ENCODE assay signal across 8 cellular contexts in genomic region chr22:26428515-26429457, GRCh38. TPM values are rescaled to one million over a fixed set of nuclear protein-coding genes. Genes with fewer than 3 reads are reported as not detected.
DNase-seq lines count a peak whose midpoint lies in the region; ATAC-seq and TF ChIP-seq lines count a peak whose summit lies in the region.

Gene ASPHD2 (plus strand): TSS chr22:26429260. CDS start chr22:26433616, 4,356 bp downstream.

- peak within 1 kb of the TSS; percentile 95 for H3K4me2 ChIP-seq in OCI-LY3 (ENCODE audit: low read length)

- TF ChIP-seq CTCF in OCI-LY3 (IDR thresholded peaks at IDR 0.05; ENCODE audit: low read depth, low read length) = no peak
- no peak for TF ChIP-seq CTCF in epithelial cell of esophagus (IDR thresholded peaks at IDR 0.05; ENCODE audit: insufficient read depth, low read depth, low read length, missing control alignments)

- H3K27ac ChIP-seq in CD4-positive, alpha-beta memory T cell (ENCODE audit: low read depth, low read length) = peak within 1 kb of the TSS; percentile 89
- H3K27ac ChIP-seq in OCI-LY3 (ENCODE audit: low read length) = peak within 1 kb of the TSS; percentile 98
- H3K27ac ChIP-seq in muscle layer of colon (ENCODE audit: low read depth, low read length) = peak within 1 kb of the TSS; percentile 57

- ATAC-seq in GM19397 (IDR thresholded peaks at IDR 0.05; ENCODE audit: unreplicated experiment) (peak; percentile 77), HG03521 (IDR thresholded peaks at IDR 0.05; ENCODE audit: unreplicated experiment) (peak; percentile 74)

- no peaks in the 10 kb centered on the region for H3K9me3 ChIP-seq in CD4-positive, alpha-beta memory T cell (ENCODE audit: control insufficient read depth in 1 of 2, low read length in 2 of 2)
- H3K9me3 ChIP-seq in OCI-LY3 (ENCODE audit: insufficient read depth, low read length) (peaks cover 3% of the 10 kb centered on the region; the same call in 1 of the 2 replicates), muscle layer of colon (ENCODE audit: low read length) (no peaks in the 10 kb centered on the region)

- H3K9ac ChIP-seq in OCI-LY3 (ENCODE audit: low read length) = peak within 1 kb of the TSS; percentile 94
- H3K9ac ChIP-seq in muscle layer of colon (ENCODE audit: low read length) = peak within 1 kb of the TSS; percentile 69

- peaks cover under 1 to 9% of the 10 kb centered on the region in 2 donors for H3K36me3 Mint-ChIP-seq in CD4-positive, alpha-beta memory T cell

- H3K27me3 Mint-ChIP-seq in CD4-positive, alpha-beta memory T cell = peaks cover 0 to 2% of the 10 kb centered on the region in 2 donors

- peak within 1 kb of the TSS; percentile 87 to 100 (median 99) for H3K27ac Mint-ChIP-seq in CD4-positive, alpha-beta memory T cell

- peaks cover 44% of the 10 kb centered on the region for H3K79me2 ChIP-seq in OCI-LY3 (ENCODE audit: low read length)

- H3K9me3 Mint-ChIP-seq in CD4-positive, alpha-beta memory T cell = peaks cover 0 to 6% (median under 1%) of the 10 kb centered on the region in 8 donors

- no peaks in the 10 kb centered on the region for H3K36me3 ChIP-seq in CD4-positive, alpha-beta memory T cell (ENCODE audit: insufficient read depth, low read length)
- H3K36me3 ChIP-seq in OCI-LY3 (replicated peaks; ENCODE audit: low read depth, low read length) (peaks cover 25% of the 10 kb centered on the region), muscle layer of colon (ENCODE audit: insufficient read depth, low read length) (no peaks in the 10 kb centered on the region)

- H3K4me3 Mint-ChIP-seq in CD4-positive, alpha-beta memory T cell = peak within 1 kb of the TSS; percentile 94 to 100 (median 98)

- POLR2A ChIA-PET in CD4-positive, alpha-beta memory T cell (lab: Charles Lee; ENCODE audit: partially characterized antibody) = interaction anchor here (0.7 to 4.8 kb wide), 8 partner anchors 12 to 244 kb away, joined by 3 to 46 read pairs (median 4); partner anchors contain the start of genes HPS4, SRRD and TFIP11

- H2AFZ ChIP-seq in OCI-LY3 (ENCODE audit: low read depth, low read length) = peak within 1 kb of the TSS; percentile 75

- peaks cover 25% of the 10 kb centered on the region for H3K4me1 ChIP-seq in CD4-positive, alpha-beta memory T cell (ENCODE audit: insufficient read depth, low read length)
- H3K4me1 ChIP-seq in OCI-LY3 (ENCODE audit: low read length) (peaks cover 54% of the 10 kb centered on the region), muscle layer of colon (ENCODE audit: insufficient read depth, low read length) (peaks cover 8% of the 10 kb centered on the region)

- CTCF ChIA-PET in CD4-positive, alpha-beta memory T cell (lab: Charles Lee; ENCODE audit: partially characterized antibody) = interaction anchor here (0.5 to 1.0 kb wide), 2 partner anchors 28 to 64 kb away, joined by 3 read pairs; no protein-coding TSS in a partner anchor

- no peaks in the 10 kb centered on the region for H3K27me3 ChIP-seq in CD4-positive, alpha-beta memory T cell (ENCODE audit: insufficient read depth, low read length)
- H3K27me3 ChIP-seq in OCI-LY3 (ENCODE audit: low read depth, low read length) (no peaks in the 10 kb centered on the region), muscle layer of colon (ENCODE audit: control insufficient read depth in 1 of 2, insufficient read depth in 2 of 2, low read length in 2 of 2) (no peaks in the 10 kb centered on the region)

- H3K4me3 ChIP-seq in CD4-positive, alpha-beta memory T cell (ENCODE audit: low read length in 2 of 2) = peak within 1 kb of the TSS; percentile 64 to 87
- H3K4me3 ChIP-seq in OCI-LY3 (ENCODE audit: low read length) = peak within 1 kb of the TSS; percentile 87
- H3K4me3 ChIP-seq in epithelial cell of esophagus (ENCODE audit: low read length) = peak within 1 kb of the TSS; percentile 56
- peak within 1 kb of the TSS; percentile 52 to 64 for H3K4me3 ChIP-seq in muscle layer of colon (ENCODE audit: low read depth in 1 of 2, low read length in 2 of 2)

- peaks cover 18 to 37% (median 26%) of the 10 kb centered on the region in 4 donors for H3K4me1 Mint-ChIP-seq in CD4-positive, alpha-beta memory T cell

- intact Hi-C loops in CD4-positive, alpha-beta memory T cell (cut with micrococcal nuclease) = loop anchor here (1.0 to 5.0 kb wide), 4 partner anchors 54 to 244 kb away; partner anchors contain the start of genes HPS4, MIAT, SRRD and TPST2

- H4K20me1 ChIP-seq in OCI-LY3 (ENCODE audit: insufficient read depth, low read length) = peaks cover 18% of the 10 kb centered on the region

- peak; percentile 81 to 86 (median 83) for DNase-seq in CD4-positive, alpha-beta memory T cell
- peak; percentile 79 for DNase-seq in activated CD8-positive, alpha-beta memory T cell treated with anti-CD3 and anti-CD28 coated beads, Interleukin-2, amount 50 U/mL, for 4 hours
- peak; percentile 60 for DNase-seq in epithelial cell of esophagus (ENCODE audit: low read depth)
- peak; percentile 38 to 56 for DNase-seq in stimulated activated CD8-positive, alpha-beta memory T cell treated with anti-CD3 and anti-CD28 coated beads, Interleukin-4, amount 100 ng/mL, for 4 hours (ENCODE audit: low read depth in 2 of 2, low spot score in 1 of 2)

RNA-seq across cellular contexts. Expression of gene ASPHD2, which starts in this region (rescaled TPM):
- total RNA-seq in CD4-positive, alpha-beta memory T cell = 1 to 10 TPM; 4.0 to 4.1 TPM
- polyA plus RNA-seq in CD4-positive, alpha-beta memory T cell = 1 to 10 TPM; 2.8 to 4.1 TPM

Comparison
In these comparisons a context has a peak if more than half of its experiments do, and no peak if none do; other contexts are left out.
1. Peak in every context shown above with its lines: DNase-seq, ATAC-seq, H3K4me3 ChIP-seq and H3K27ac ChIP-seq.